In the genomic region with DNA sequence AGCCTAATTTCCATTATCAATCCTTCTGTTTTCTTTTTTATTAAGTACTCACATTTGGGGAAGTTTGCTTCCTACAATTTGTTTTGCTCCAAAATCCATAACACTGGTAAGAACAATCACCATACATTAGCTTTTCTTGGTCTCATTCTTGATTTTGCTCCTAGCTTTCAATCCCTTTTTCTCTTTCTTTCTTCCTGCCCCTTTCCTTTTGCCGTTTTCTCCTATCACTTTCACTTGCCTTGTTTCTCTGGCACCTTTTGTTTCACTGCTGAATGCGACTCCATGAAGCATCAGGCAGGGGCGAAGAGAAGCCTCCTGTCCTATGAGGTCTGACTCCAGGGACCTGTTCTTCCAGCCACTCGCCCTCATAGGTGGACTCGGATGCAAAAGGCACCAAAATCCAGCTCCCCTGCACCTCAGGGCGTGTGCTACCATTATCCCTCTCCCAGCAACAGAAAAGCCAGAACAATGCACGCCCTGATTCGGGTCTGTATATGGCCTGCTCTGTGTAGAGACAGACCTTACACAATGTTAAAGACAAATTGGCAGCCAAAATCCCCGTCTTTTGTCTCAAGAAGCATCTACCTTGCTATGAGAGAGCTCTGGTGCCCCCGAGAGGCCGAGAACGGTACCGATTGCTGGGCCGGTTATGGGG, we compare ENCODE assay signal across 1 cellular context.
TF ChIP-seq lines count a peak whose summit lies in the region.

No MANE protein-coding gene starts in this region.

TF ChIP-seq in HepG2, 621 proteins besides CTCF, POLR2A, EP300 and RAD21 (continued from another document):
- TF ChIP-seq, protein P1, sequence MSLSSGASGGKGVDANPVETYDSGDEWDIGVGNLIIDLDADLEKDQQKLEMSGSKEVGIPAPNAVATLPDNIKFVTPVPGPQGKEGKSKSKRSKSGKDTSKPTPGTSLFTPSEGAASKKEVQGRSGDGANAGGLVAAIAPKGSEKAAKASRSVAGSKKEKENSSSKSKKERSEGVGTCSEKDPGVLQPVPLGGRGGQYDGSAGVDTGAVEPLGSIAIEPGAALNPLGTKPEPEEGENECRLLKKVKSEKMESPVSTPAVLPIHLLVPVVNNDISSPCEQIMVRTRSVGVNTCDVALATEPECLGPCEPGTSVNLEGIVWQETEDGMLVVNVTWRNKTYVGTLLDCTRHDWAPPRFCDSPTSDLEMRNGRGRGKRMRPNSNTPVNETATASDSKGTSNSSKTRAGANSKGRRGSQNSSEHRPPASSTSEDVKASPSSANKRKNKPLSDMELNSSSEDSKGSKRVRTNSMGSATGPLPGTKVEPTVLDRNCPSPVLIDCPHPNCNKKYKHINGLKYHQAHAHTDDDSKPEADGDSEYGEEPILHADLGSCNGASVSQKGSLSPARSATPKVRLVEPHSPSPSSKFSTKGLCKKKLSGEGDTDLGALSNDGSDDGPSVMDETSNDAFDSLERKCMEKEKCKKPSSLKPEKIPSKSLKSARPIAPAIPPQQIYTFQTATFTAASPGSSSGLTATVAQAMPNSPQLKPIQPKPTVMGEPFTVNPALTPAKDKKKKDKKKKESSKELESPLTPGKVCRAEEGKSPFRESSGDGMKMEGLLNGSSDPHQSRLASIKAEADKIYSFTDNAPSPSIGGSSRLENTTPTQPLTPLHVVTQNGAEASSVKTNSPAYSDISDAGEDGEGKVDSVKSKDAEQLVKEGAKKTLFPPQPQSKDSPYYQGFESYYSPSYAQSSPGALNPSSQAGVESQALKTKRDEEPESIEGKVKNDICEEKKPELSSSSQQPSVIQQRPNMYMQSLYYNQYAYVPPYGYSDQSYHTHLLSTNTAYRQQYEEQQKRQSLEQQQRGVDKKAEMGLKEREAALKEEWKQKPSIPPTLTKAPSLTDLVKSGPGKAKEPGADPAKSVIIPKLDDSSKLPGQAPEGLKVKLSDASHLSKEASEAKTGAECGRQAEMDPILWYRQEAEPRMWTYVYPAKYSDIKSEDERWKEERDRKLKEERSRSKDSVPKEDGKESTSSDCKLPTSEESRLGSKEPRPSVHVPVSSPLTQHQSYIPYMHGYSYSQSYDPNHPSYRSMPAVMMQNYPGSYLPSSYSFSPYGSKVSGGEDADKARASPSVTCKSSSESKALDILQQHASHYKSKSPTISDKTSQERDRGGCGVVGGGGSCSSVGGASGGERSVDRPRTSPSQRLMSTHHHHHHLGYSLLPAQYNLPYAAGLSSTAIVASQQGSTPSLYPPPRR (CRISPR knock-in tag; IDR thresholded peaks at IDR 0.05; ENCODE audit: borderline replicate concordance), result no peak
TF ChIP-seq in HepG2: peak in this region for 3.
